23 cellular contexts compared by ENCODE assay signal in the genomic region with DNA sequence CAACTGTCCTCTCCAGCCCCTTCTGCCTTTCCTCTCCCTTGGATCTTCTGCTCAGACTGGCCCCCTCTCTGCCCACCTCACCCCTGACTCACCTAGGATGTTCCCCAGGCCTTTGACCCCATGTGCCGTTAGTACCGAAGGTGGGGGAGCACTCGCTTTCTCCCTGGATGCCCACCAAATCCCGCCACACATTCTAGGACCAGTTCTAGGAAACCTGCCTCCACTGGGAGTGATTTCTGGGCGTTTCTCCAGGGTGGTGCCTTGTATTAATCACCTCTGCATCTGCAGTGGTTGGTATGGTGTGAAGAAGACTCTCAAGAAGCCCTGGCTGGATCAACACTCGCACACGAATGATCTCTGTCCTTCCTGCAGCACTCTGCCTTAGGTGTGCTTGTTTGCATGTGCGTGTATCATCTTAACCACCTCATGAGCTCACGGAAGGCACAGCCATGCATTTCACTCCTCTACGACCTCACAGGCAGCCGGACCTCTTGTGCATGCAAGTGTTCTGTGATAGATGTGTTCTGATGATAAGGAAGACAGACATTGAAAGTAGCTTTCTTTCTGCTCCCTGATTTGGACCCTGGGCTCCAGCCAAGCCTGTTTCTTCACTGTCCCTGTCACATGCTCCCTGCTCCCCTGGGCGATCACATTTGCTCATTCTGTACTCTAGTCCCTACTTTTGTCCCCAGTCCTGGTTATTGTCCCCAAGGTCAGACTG.
"Had no signal": no experiment of that assay in that cellular context is flagged by ENCODE, and none has a peak within 500 bp of the region (broad histone marks: within the 10 kb centered on the region; RNA-seq: fewer than 3 reads in every experiment).

No MANE protein-coding gene starts in this region.

- H3K4me1 Mint-ChIP-seq: activated CD4-positive, alpha-beta memory T cell treated with anti-CD3 and anti-CD28 coated beads, Interleukin-2, amount 10 ng/mL, durations not matched to agents 7 days and 5 days; activated CD4-positive, alpha-beta T cell treated with anti-CD3 and anti-CD28 coated beads, Interleukin-2, amount 10 ng/mL, durations not matched to agents 7 days and 5 days; activated naive CD4-positive, alpha-beta T cell treated with anti-CD3 and anti-CD28 coated beads, Interleukin-2, amount 50 U/mL, for 24 hours; activated naive CD8-positive, alpha-beta T cell treated with anti-CD3 and anti-CD28 coated beads, Interleukin-2, amount 50 U/mL, for 24 hours had no signal

- H3K4me3 ChIP-seq: esophagus squamous epithelium, lower lobe of right lung, mucosa of descending colon, suprapubic skin, tibial artery had no signal

- ATAC-seq: activated naive CD8-positive, alpha-beta T cell treated with anti-CD3 and anti-CD28 coated beads, Interleukin-2, amount 50 U/mL, for 24 hours; left colon; lower lobe of right lung; stimulated activated naive B cell treated with anti-CD40 and anti-IgM and Interleukin-4, amounts not matched to agents 10 μg/mL and 1 μg/mL and 100 μg/mL, for 72 hours had no signal

- H3K9me3 ChIP-seq: esophagus squamous epithelium, lower lobe of right lung, mucosa of descending colon, suprapubic skin, tibial artery had no signal

- H3K36me3 Mint-ChIP-seq: activated naive CD4-positive, alpha-beta T cell treated with anti-CD3 and anti-CD28 coated beads, Interleukin-2, amount 50 U/mL, for 24 hours; natural killer cell treated with Interleukin-12 subunit alpha and Interleukin-12 subunit beta and Interleukin-15 and Interleukin-18, amount 100 ng/mL, for 72 hours; stimulated activated naive B cell treated with anti-CD40 and anti-IgM and Interleukin-4, amounts not matched to agents 10 μg/mL and 1 μg/mL and 100 μg/mL, for 72 hours had no signal

- DNase-seq: activated CD4-positive, alpha-beta memory T cell treated with anti-CD3 and anti-CD28 coated beads, Interleukin-2, amount 10 ng/mL, durations not matched to agents 7 days and 5 days; activated CD4-positive, alpha-beta T cell treated with anti-CD3 and anti-CD28 coated beads, Interleukin-2, amount 10 ng/mL, durations not matched to agents 7 days and 5 days; activated CD4-positive, CD25-positive, alpha-beta regulatory T cell treated with anti-CD3 and anti-CD28 coated beads, Interleukin-2, amount 50 U/mL, for 72 hours; activated naive CD8-positive, alpha-beta T cell treated with anti-CD3 and anti-CD28 coated beads, Interleukin-2, amount 50 U/mL, for 24 hours; activated T-cell treated with anti-CD3 and anti-CD28 coated beads, Interleukin-2, amount 50 U/mL, for 48 hours; amygdala; central memory CD4-positive, alpha-beta T cell; esophagus squamous epithelium; foreskin melanocyte; left colon; lower lobe of right lung; mesendoderm; mucosa of descending colon; stimulated activated CD4-positive, alpha-beta T cell treated with anti-CD3 and anti-CD28 coated beads, Interleukin-15, amount 100 ng/mL, for 24 hours; stimulated activated CD4-positive, alpha-beta T cell treated with anti-CD3 and anti-CD28 coated beads, Interleukin-2, amount 100 ng/mL, for 24 hours; stimulated activated naive B cell treated with anti-CD40 and anti-IgM and Interleukin-4, amounts not matched to agents 10 μg/mL and 1 μg/mL and 100 μg/mL, for 72 hours; T-helper 2 cell had no signal

- H3K4me3 Mint-ChIP-seq: activated CD4-positive, alpha-beta memory T cell treated with anti-CD3 and anti-CD28 coated beads, Interleukin-2, amount 10 ng/mL, durations not matched to agents 7 days and 5 days; activated CD4-positive, alpha-beta T cell treated with anti-CD3 and anti-CD28 coated beads, Interleukin-2, amount 10 ng/mL, durations not matched to agents 7 days and 5 days; activated naive CD4-positive, alpha-beta T cell treated with anti-CD3 and anti-CD28 coated beads, Interleukin-2, amount 50 U/mL, for 24 hours; activated naive CD8-positive, alpha-beta T cell treated with anti-CD3 and anti-CD28 coated beads, Interleukin-2, amount 50 U/mL, for 24 hours; dendritic cell treated with granulocyte-macrophage colony-stimulating factor and Interleukin-4, amounts not matched to agents 40 ng/mL and 50 ng/mL, for 4 days; natural killer cell treated with Interleukin-12 subunit alpha and Interleukin-12 subunit beta and Interleukin-15 and Interleukin-18, amount 100 ng/mL, for 72 hours; stimulated activated naive B cell treated with anti-CD40 and anti-IgM and Interleukin-4, amounts not matched to agents 10 μg/mL and 1 μg/mL and 100 μg/mL, for 72 hours had no signal

- H3K27me3 Mint-ChIP-seq: activated naive CD4-positive, alpha-beta T cell treated with anti-CD3 and anti-CD28 coated beads, Interleukin-2, amount 50 U/mL, for 24 hours; dendritic cell treated with granulocyte-macrophage colony-stimulating factor and Interleukin-4, amounts not matched to agents 40 ng/mL and 50 ng/mL, for 4 days had no signal

- H3K27me3 ChIP-seq: esophagus squamous epithelium, suprapubic skin had no signal

- H3K4me1 ChIP-seq: lower lobe of right lung, tibial artery had no signal

- H3K36me3 ChIP-seq: esophagus squamous epithelium, lower lobe of right lung, suprapubic skin, tibial artery had no signal

- H3K27ac ChIP-seq: esophagus squamous epithelium, lower lobe of right lung, suprapubic skin, tibial artery had no signal

- H3K9me3 Mint-ChIP-seq: activated CD4-positive, alpha-beta memory T cell treated with anti-CD3 and anti-CD28 coated beads, Interleukin-2, amount 10 ng/mL, durations not matched to agents 7 days and 5 days; activated CD4-positive, alpha-beta T cell treated with anti-CD3 and anti-CD28 coated beads, Interleukin-2, amount 10 ng/mL, durations not matched to agents 7 days and 5 days; activated naive CD4-positive, alpha-beta T cell treated with anti-CD3 and anti-CD28 coated beads, Interleukin-2, amount 50 U/mL, for 24 hours; activated naive CD8-positive, alpha-beta T cell treated with anti-CD3 and anti-CD28 coated beads, Interleukin-2, amount 50 U/mL, for 24 hours; activated T-helper 2 cell treated with anti-CD3 and anti-CD28 coated beads, Interferon-gamma antibody, Interleukin-2, Interleukin-4, amounts not matched to agents 10 μg/mL and 5 μg/mL and 100 μg/mL, durations not matched to agents 14 hours and 24 hours and 36 hours; dendritic cell treated with granulocyte-macrophage colony-stimulating factor and Interleukin-4, amounts not matched to agents 40 ng/mL and 50 ng/mL, for 4 days; natural killer cell treated with Interleukin-12 subunit alpha and Interleukin-12 subunit beta and Interleukin-15 and Interleukin-18, amount 100 ng/mL, for 72 hours; stimulated activated naive B cell treated with anti-CD40 and anti-IgM and Interleukin-4, amounts not matched to agents 10 μg/mL and 1 μg/mL and 100 μg/mL, for 72 hours had no signal

- H3K27ac Mint-ChIP-seq: activated CD4-positive, alpha-beta memory T cell treated with anti-CD3 and anti-CD28 coated beads, Interleukin-2, amount 10 ng/mL, durations not matched to agents 7 days and 5 days; activated CD4-positive, alpha-beta T cell treated with anti-CD3 and anti-CD28 coated beads, Interleukin-2, amount 10 ng/mL, durations not matched to agents 7 days and 5 days; activated naive CD4-positive, alpha-beta T cell treated with anti-CD3 and anti-CD28 coated beads, Interleukin-2, amount 50 U/mL, for 24 hours; activated naive CD8-positive, alpha-beta T cell treated with anti-CD3 and anti-CD28 coated beads, Interleukin-2, amount 50 U/mL, for 24 hours; activated T-helper 2 cell treated with anti-CD3 and anti-CD28 coated beads, Interferon-gamma antibody, Interleukin-2, Interleukin-4, amounts not matched to agents 10 μg/mL and 5 μg/mL and 100 μg/mL, durations not matched to agents 14 hours and 24 hours and 36 hours; dendritic cell treated with granulocyte-macrophage colony-stimulating factor and Interleukin-4, amounts not matched to agents 40 ng/mL and 50 ng/mL, for 4 days; natural killer cell treated with Interleukin-12 subunit alpha and Interleukin-12 subunit beta and Interleukin-15 and Interleukin-18, amount 100 ng/mL, for 72 hours; stimulated activated naive B cell treated with anti-CD40 and anti-IgM and Interleukin-4, amounts not matched to agents 10 μg/mL and 1 μg/mL and 100 μg/mL, for 72 hours had no signal
